Comparison of ENCODE assay signal across 30 cellular contexts in the genomic region with DNA sequence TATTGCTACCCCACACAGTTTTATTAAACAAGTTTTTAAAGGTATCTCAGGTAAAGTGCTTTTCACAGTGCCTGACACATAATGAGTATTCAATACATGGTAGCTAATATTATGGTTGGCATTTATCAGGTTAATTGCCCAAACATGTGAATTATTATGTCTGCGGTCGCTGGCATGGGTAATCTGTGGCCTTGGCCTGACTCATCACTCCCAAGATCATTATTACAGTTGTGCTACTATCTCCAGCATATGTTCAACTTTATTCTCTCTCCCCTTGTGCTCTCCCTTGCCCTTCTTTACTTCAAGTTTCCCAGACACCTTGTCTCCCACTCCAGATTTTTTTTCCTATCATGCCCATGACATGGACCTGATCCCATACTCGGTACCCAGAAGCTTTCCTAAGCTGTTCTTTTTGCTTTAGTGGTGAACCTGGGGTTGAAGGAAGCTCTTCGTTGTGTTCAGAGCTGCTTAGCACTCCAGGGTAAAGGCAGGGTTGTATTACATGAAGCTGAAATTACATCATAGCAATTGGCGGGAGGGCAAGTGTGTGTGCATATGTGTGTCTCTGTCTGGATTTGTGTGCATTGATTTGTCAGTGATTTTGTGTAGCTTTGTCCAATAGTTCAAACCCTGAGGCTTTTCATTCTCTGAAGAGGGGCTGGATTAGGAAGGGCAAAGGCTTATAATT.
DNase-seq lines count a peak whose midpoint lies in the region; ATAC-seq and TF ChIP-seq lines count a peak whose summit lies in the region.
"Had no signal": no experiment of that assay in that cellular context is flagged by ENCODE, and none has a peak within 500 bp of the region (broad histone marks: within the 10 kb centered on the region; RNA-seq: fewer than 3 reads in every experiment).

No MANE protein-coding gene starts in this region.

- TF ChIP-seq POLR2A in stomach (IDR thresholded peaks at IDR 0.05): no peak

- H3K36me3 ChIP-seq in skeletal muscle tissue (ENCODE audit: control insufficient read depth in 3 of 3, insufficient read depth in 3 of 3, low read length in 3 of 3) (no peaks in the 10 kb centered on the region), stomach (no peaks in the 10 kb centered on the region)
- H3K36me3 ChIP-seq: cardiac muscle cell, esophagus squamous epithelium, HAP-1, WERI-Rb-1 had no signal

- peak overlapping the region in 1 of 3 donors; percentile 22 for H3K4me3 ChIP-seq in skeletal muscle tissue (ENCODE audit: low read length in 3 of 3)
- H3K4me3 ChIP-seq in stomach: no peak overlapping the region
- H3K4me3 ChIP-seq: cardiac muscle cell, esophagus squamous epithelium, HAP-1 had no signal

- H3K27ac ChIP-seq in skeletal muscle tissue (ENCODE audit: low read depth, low read length) (peak overlapping the region; percentile 63), stomach (no peak overlapping the region)
- H3K27ac ChIP-seq: cardiac muscle cell, esophagus squamous epithelium, WERI-Rb-1 had no signal

- H3K27me3 ChIP-seq in skeletal muscle tissue (ENCODE audit: control insufficient read depth in 3 of 3, insufficient read depth in 3 of 3, low read length in 3 of 3) (no peaks in the 10 kb centered on the region), stomach (no peaks in the 10 kb centered on the region)
- H3K27me3 ChIP-seq: cardiac muscle cell, esophagus squamous epithelium had no signal

- ATAC-seq in GM21390 (IDR thresholded peaks at IDR 0.05; ENCODE audit: unreplicated experiment) (no peak), HG03039 (IDR thresholded peaks at IDR 0.05; ENCODE audit: unreplicated experiment) (no peak)
- ATAC-seq: left ventricle myocardium superior; naive thymus-derived CD4-positive, alpha-beta T cell had no signal

- no peaks in the 10 kb centered on the region for H3K9me3 ChIP-seq in skeletal muscle tissue (ENCODE audit: control insufficient read depth in 3 of 3, low read length in 3 of 3)
- no peaks in the 10 kb centered on the region for H3K9me3 ChIP-seq in stomach
- H3K9me3 ChIP-seq: Caco-2, esophagus squamous epithelium, HAP-1 had no signal

- DNase-seq in LHCN-M2 (ENCODE audit: low read depth): peak; percentile 75
- peak; percentile 75 for DNase-seq in amniotic epithelial cell (ENCODE audit: low read depth)
- DNase-seq in glomerular visceral epithelial cell (ENCODE audit: extremely low spot score): peak; percentile 50
- no peak for DNase-seq in stomach
- DNase-seq: activated CD4-positive, alpha-beta T cell treated with anti-CD3 and anti-CD28 coated beads, Interleukin-2, amount 10 ng/mL, durations not matched to agents 24 days and 14 days; activated gamma-delta T cell; activated T-cell treated with anti-CD3 and anti-CD28 coated beads, Interleukin-2, amount 50 U/mL, for 24 hours; C1 segment of cervical spinal cord; Caco-2; DMS79; endodermal cell; esophagus squamous epithelium; KBM-7; left ventricle myocardium superior; naive thymus-derived CD4-positive, alpha-beta T cell; NCI-H1436; NCI-H2107; NCI-H510A; OCI-M1; retina; SHP77; stimulated activated CD4-positive, alpha-beta T cell treated with anti-CD3 and anti-CD28 coated beads, Interleukin-2, amount 100 ng/mL, for 48 hours; T-helper 9 cell; trophoblast cell; WERI-Rb-1 had no signal

- H3K9ac ChIP-seq in skeletal muscle tissue (ENCODE audit: low read depth in 1 of 3, low read length in 3 of 3): peak overlapping the region in 2 of 3 donors; percentile 19 to 30

- 62 to 77% (median 74%) methylated on average over 5 of the region's 5 CpGs for WGBS in stomach, 5 donors

- no peak for TF ChIP-seq CTCF in stomach (IDR thresholded peaks at IDR 0.05)

- intact Hi-C loops in stomach (cut with DNase I; ENCODE audit: low total_unique reads): no loop called here

- TF ChIP-seq EP300 in stomach (IDR thresholded peaks at IDR 0.05): no peak

- H3K4me1 ChIP-seq in skeletal muscle tissue (ENCODE audit: control insufficient read depth in 3 of 3, insufficient read depth in 3 of 3, low read length in 3 of 3) (peaks cover 0 to 15% (median 2%) of the 10 kb centered on the region in 3 donors), stomach (no peaks in the 10 kb centered on the region)
- H3K4me1 ChIP-seq: Caco-2, esophagus squamous epithelium, HAP-1 had no signal
